ENCODE assay signal across 31 cellular contexts in genomic region chr5:10585120-10585915, GRCh38. TPM values are rescaled to one million over a fixed set of nuclear protein-coding genes. Genes with fewer than 3 reads are reported as not detected.
A peak's percentile ranks its signal among the peaks of the same experiment; 100 is the strongest.
DNase-seq lines count a peak whose midpoint lies in the region; ATAC-seq and TF ChIP-seq lines count a peak whose summit lies in the region.
"Had no signal": no experiment of that assay in that cellular context is flagged by ENCODE, and none has a peak within 500 bp of the region (broad histone marks: within the 10 kb centered on the region; RNA-seq: fewer than 3 reads in every experiment).

No MANE protein-coding gene starts in this region.

- DNase-seq in activated CD8-positive, alpha-beta memory T cell treated with anti-CD3 and anti-CD28 coated beads for 24 hours = peak; percentile 50
- no peak for DNase-seq in activated CD8-positive, alpha-beta memory T cell treated with anti-CD3 and anti-CD28 coated beads, Interleukin-2, amount 50 U/mL, for 4 hours
- DNase-seq in WTC11 (ENCODE audit: low spot score) (peak; percentile 7), kidney tubule cell (ENCODE audit: low spot score) (peak; percentile 25), vagina (ENCODE audit: extremely low spot score in 2 of 2) (no peak), NCI-H1694 (lab: John Stamatoyannopoulos, UW) (no peak), T-helper 17 cell (no peak), coronary artery (ENCODE audit: low spot score) (no peak)
- DNase-seq: 8988T; activated CD4-positive, CD25-positive, alpha-beta regulatory T cell treated with anti-CD3 and anti-CD28 coated beads, Interleukin-2, amount 50 U/mL, for 72 hours; activated CD8-positive, alpha-beta T cell treated with anti-CD3 and anti-CD28 coated beads for 36 hours; activated T-cell treated with anti-CD3 and anti-CD28 coated beads, Interleukin-2, amount 50 U/mL, for 4 hours; AML-193; Calu3; EL; HFFc6; Karpas-422; left ventricle myocardium inferior; natural killer cell; NCI-H187; NCI-H2227 treated with DMSO at 0.1 percent for 48 hours; NCI-H774; SHP77 treated with DMSO at 0.1 percent for 48 hours; stimulated activated CD4-positive, alpha-beta T cell treated with anti-CD3 and anti-CD28 coated beads, Interleukin-15, amount 100 ng/mL, for 24 hours had no signal

- H3K36me3 Mint-ChIP-seq in WTC11 (no peaks in the 10 kb centered on the region), T-helper 17 cell (ENCODE audit: low read depth) (peaks cover 6% of the 10 kb centered on the region)

- peak overlapping the region; percentile 4 for H3K27ac ChIP-seq in vagina
- H3K27ac ChIP-seq in coronary artery = no peak overlapping the region
- H3K27ac ChIP-seq: epithelial cell of prostate, left ventricle myocardium inferior, parathyroid adenoma, right lobe of liver had no signal

- no peak overlapping the region for H3K27ac Mint-ChIP-seq in WTC11
- H3K27ac Mint-ChIP-seq in T-helper 17 cell = no peak overlapping the region
- H3K27ac Mint-ChIP-seq: activated CD8-positive, alpha-beta T cell treated with anti-CD3 and anti-CD28 coated beads for 36 hours; activated naive CD4-positive, alpha-beta T cell treated with anti-CD3 and anti-CD28 coated beads, Interleukin-2, amount 50 U/mL, for 24 hours; HFFc6; mesothelial cell of epicardium; natural killer cell had no signal

- H3K4me3 Mint-ChIP-seq in WTC11 = no peak overlapping the region
- no peak overlapping the region for H3K4me3 Mint-ChIP-seq in T-helper 17 cell
- H3K4me3 Mint-ChIP-seq: activated CD8-positive, alpha-beta T cell treated with anti-CD3 and anti-CD28 coated beads for 36 hours; activated naive CD4-positive, alpha-beta T cell treated with anti-CD3 and anti-CD28 coated beads, Interleukin-2, amount 50 U/mL, for 24 hours; activated T-cell treated with anti-CD3 and anti-CD28 coated beads, Interleukin-2, amount 50 U/mL, for 4 hours; central memory CD8-positive, alpha-beta T cell; HFFc6; mesothelial cell of epicardium; natural killer cell had no signal

- peaks cover 5% of the 10 kb centered on the region for H3K9me3 Mint-ChIP-seq in WTC11
- H3K9me3 Mint-ChIP-seq: central memory CD8-positive, alpha-beta T cell; HFFc6 had no signal

- ATAC-seq in WTC11 (no peak), T-helper 17 cell (no peak)
- ATAC-seq: activated CD8-positive, alpha-beta T cell treated with anti-CD3 and anti-CD28 coated beads for 36 hours; natural killer cell had no signal

- CTCF ChIA-PET in WTC11 (lab: Charles Lee) = interaction anchor here (0.9 kb wide), 1 partner anchor 301 kb away, joined by 3 read pairs; no protein-coding TSS in a partner anchor

- H3K4me1 Mint-ChIP-seq in WTC11 (peaks cover 43% of the 10 kb centered on the region), T-helper 17 cell (peaks cover 29% of the 10 kb centered on the region)

- POLR2A ChIA-PET in WTC11 (lab: Charles Lee) = no interaction called here

- TF ChIP-seq CTCF in WTC11 (IDR thresholded peaks at IDR 0.05) = no peak
- TF ChIP-seq CTCF in vagina (IDR thresholded peaks at IDR 0.05) = no peak
- TF ChIP-seq CTCF in coronary artery (IDR thresholded peaks at IDR 0.05) = no peak

- H3K4me3 ChIP-seq in vagina (no peak overlapping the region), coronary artery (no peak overlapping the region)
- H3K4me3 ChIP-seq: left ventricle myocardium inferior, right lobe of liver had no signal

- intact Hi-C loops in vagina (cut with DNase I) = no loop called here

- no peaks in the 10 kb centered on the region for H3K36me3 ChIP-seq in vagina
- H3K36me3 ChIP-seq: left ventricle myocardium inferior, right lobe of liver had no signal

- H3K27me3 Mint-ChIP-seq in WTC11 (ENCODE audit: low read depth) (no peaks in the 10 kb centered on the region; the same call in 1 of the 2 replicates), T-helper 17 cell (peaks cover 16% of the 10 kb centered on the region)

- H3K9me3 ChIP-seq in vagina (no peaks in the 10 kb centered on the region), T-helper 17 cell (ENCODE audit: control insufficient read depth, low read length, poor library complexity, severe bottlenecking) (no peaks in the 10 kb centered on the region)
- H3K9me3 ChIP-seq: left ventricle myocardium inferior, right lobe of liver had no signal

- no peak for TF ChIP-seq POLR2A in vagina (IDR thresholded peaks at IDR 0.05)

- H3K4me1 ChIP-seq in vagina = peaks cover 24% of the 10 kb centered on the region
- H3K4me1 ChIP-seq: parathyroid adenoma, right lobe of liver had no signal

- H3K27me3 ChIP-seq in vagina = no peaks in the 10 kb centered on the region
- H3K27me3 ChIP-seq: right lobe of liver had no signal

TF ChIP-seq in WTC11, 78 proteins besides CTCF, POLR2A, EP300 and RAD21:
- TF ChIP-seq ZNF423 (CRISPR knock-in tag; IDR thresholded peaks at IDR 0.05) = peak; percentile 16; the same call in 1 of the 2 replicates
- no peak for TF ChIP-seq GABPB1 (CRISPR knock-in tag; IDR thresholded peaks at IDR 0.05)

RNA-seq across cellular contexts. Expression of gene ANKRD33B, which starts 21.4 kb away (rescaled TPM):
- total RNA-seq in WTC11 (2021) = 5.4 to 9.2 TPM (median 5.9 TPM) in 3 replicates
- total RNA-seq in vagina = 14.2 TPM
- 10 to 100 TPM in 1 of 2 donors, 1 to 10 TPM in 1; 5.3 to 13.9 TPM for total RNA-seq in T-helper 17 cell
- total RNA-seq: HT-29 had no signal

Comparison
In these comparisons a context has a peak if more than half of its experiments do, and no peak if none do; other contexts are left out.
1. DNase-seq: peak in activated CD8-positive, alpha-beta memory T cell treated with anti-CD3 and anti-CD28 coated beads for 24 hours (single experiment), WTC11 (single experiment) and kidney tubule cell (single experiment); none in activated CD8-positive, alpha-beta memory T cell treated with anti-CD3 and anti-CD28 coated beads, Interleukin-2, amount 50 U/mL, for 4 hours (single experiment), vagina (0 of 2), NCI-H1694 (single experiment), T-helper 17 cell (0 of 3) and coronary artery (single experiment).